Comparison of ENCODE assay signal across 13 cellular contexts in genomic region chr22:37178350-37179125, GRCh38. TPM values are rescaled to one million over a fixed set of nuclear protein-coding genes. Genes with fewer than 3 reads are reported as not detected.
A peak's percentile ranks its signal among the peaks of the same experiment; 100 is the strongest.
DNase-seq lines count a peak whose midpoint lies in the region; ATAC-seq, FAIRE-seq and TF ChIP-seq lines count a peak whose summit lies in the region.
"Had no signal": no experiment of that assay in that cellular context is flagged by ENCODE, and none has a peak within 500 bp of the region (broad histone marks: within the 10 kb centered on the region; RNA-seq: fewer than 3 reads in every experiment).

No MANE protein-coding gene starts in this region.

- H3K27me3 ChIP-seq in WERI-Rb-1 (ENCODE audit: insufficient read depth, low read depth, severe bottlenecking) = no peaks in the 10 kb centered on the region
- H3K27me3 ChIP-seq in left ventricle myocardium inferior (ENCODE audit: low read depth) = no peaks in the 10 kb centered on the region
- no peaks in the 10 kb centered on the region for H3K27me3 ChIP-seq in pancreas
- no peaks in the 10 kb centered on the region for H3K27me3 ChIP-seq in BE2C
- H3K27me3 ChIP-seq: dorsolateral prefrontal cortex had no signal

- no peak overlapping the region for H3K4me3 ChIP-seq in WERI-Rb-1 (ENCODE audit: low read depth, low read length)
- no peak overlapping the region for H3K4me3 ChIP-seq in left ventricle myocardium inferior
- H3K4me3 ChIP-seq in pancreas = no peak overlapping the region
- no peak overlapping the region for H3K4me3 ChIP-seq in BE2C (ENCODE audit: low read depth, low read length)
- H3K4me3 ChIP-seq: dorsolateral prefrontal cortex, GM23338 had no signal

- DNase-seq in Caki2 (ENCODE audit: low read depth) (peak; percentile 24), WERI-Rb-1 (peak; percentile 42), left ventricle myocardium inferior (no peak), pancreas (peak in 2 of 6 donors; percentile 29 to 46), BE2C (no peak), AG08396 (ENCODE audit: low spot score) (no peak)
- DNase-seq: activated CD8-positive, alpha-beta T cell treated with anti-CD3 and anti-CD28 coated beads for 36 hours; CD4-positive, alpha-beta T cell; NCI-H1105 treated with DMSO at 0.1 percent for 48 hours had no signal

- in situ Hi-C loops in Caki2 (cut with HindIII; ENCODE audit: low pct_unique_long_range_greater_than_20kb, low sequenced_read_pairs) = no loop called here

- H3K9me3 ChIP-seq in WERI-Rb-1 (ENCODE audit: severe bottlenecking) (peaks cover 2% of the 10 kb centered on the region), left ventricle myocardium inferior (replicated peaks) (no peaks in the 10 kb centered on the region), pancreas (no peaks in the 10 kb centered on the region), BE2C (no peaks in the 10 kb centered on the region)

- intact Hi-C loops in left ventricle myocardium inferior (cut with micrococcal nuclease) (no loop called here), pancreas (cut with DNase I) (no loop called here)

- ATAC-seq in pancreas = peak; percentile 36 to 45 (median 42)
- ATAC-seq in HG02759 (IDR thresholded peaks at IDR 0.05; ENCODE audit: unreplicated experiment) = no peak
- no peak for ATAC-seq in HG02571 (IDR thresholded peaks at IDR 0.05; ENCODE audit: unreplicated experiment)
- ATAC-seq: activated CD8-positive, alpha-beta T cell treated with anti-CD3 and anti-CD28 coated beads for 36 hours; GM23338 had no signal

- no peaks in the 10 kb centered on the region for H3K36me3 ChIP-seq in WERI-Rb-1
- H3K36me3 ChIP-seq in left ventricle myocardium inferior = no peaks in the 10 kb centered on the region
- H3K36me3 ChIP-seq in pancreas = no peaks in the 10 kb centered on the region
- H3K36me3 ChIP-seq in BE2C = no peaks in the 10 kb centered on the region

- H3K4me1 ChIP-seq in left ventricle myocardium inferior (peaks cover 54% of the 10 kb centered on the region), pancreas (peaks cover 0 to 8% (median 0%) of the 10 kb centered on the region in 3 donors), BE2C (peaks cover 13% of the 10 kb centered on the region)

- H3K27ac ChIP-seq in WERI-Rb-1 (peak overlapping the region; percentile 29), left ventricle myocardium inferior (replicated peaks) (peak overlapping the region; percentile 25), pancreas (peak overlapping the region in 1 of 4 donors; percentile 8)

- TF ChIP-seq CTCF in WERI-Rb-1 (IDR thresholded peaks at IDR 0.05; ENCODE audit: low read depth, low read length) (no peak), left ventricle myocardium inferior (IDR thresholded peaks at IDR 0.05; ENCODE audit: borderline replicate concordance) (no peak), pancreas (IDR thresholded peaks at IDR 0.05) (no peak), BE2C (IDR thresholded peaks at IDR 0.05; ENCODE audit: low read depth, low read length) (no peak)

- no peak for FAIRE-seq in pancreas (lab: Jason Lieb, UNC)

- 31% methylated on average over 17 of the region's 17 CpGs for WGBS in pancreas, 2 donors

RNA-seq across cellular contexts. Expression of gene C1QTNF6, which starts 9.5 kb away (rescaled TPM):
- total RNA-seq in Caki2 (2014; rRNA removed; shearing (Covaris generic); ENCODE audit: low replicate concordance) = 14.1 and 14.9 TPM in 2 replicates
- total RNA-seq in left ventricle myocardium inferior (1.3 TPM), pancreas (1 to 10 TPM; 1.2 to 8.0 (median 2.1) TPM)
- polyA plus RNA-seq in pancreas = 10 to 100 TPM in 1 of 2 donors, 1 to 10 TPM in 1; 9.8 to 10.9 TPM
- 9.3 TPM for polyA plus RNA-seq in BE2C (2012; ENCODE audit: insufficient read depth, insufficient read length, low read depth)

RNA-seq across cellular contexts. Expression of gene IL2RB, which starts 28.8 kb away (rescaled TPM):
- 0.06 TPM in 1 of 2 replicates, not detected in the other for total RNA-seq in Caki2 (2014; rRNA removed; shearing (Covaris generic); ENCODE audit: low replicate concordance)
- total RNA-seq in left ventricle myocardium inferior = 0.99 TPM
- total RNA-seq in pancreas = under 1 TPM; 0.05 to 1.00 (median 0.58) TPM
- polyA plus RNA-seq in pancreas = under 1 TPM; 0.05 to 0.19 TPM
- polyA plus RNA-seq in BE2C (2012; ENCODE audit: insufficient read depth, insufficient read length, low read depth) = 1.8 TPM

RNA-seq across cellular contexts. Expression of gene SSTR3, which starts 33.7 kb away (rescaled TPM):
- total RNA-seq in Caki2 (2014; rRNA removed; shearing (Covaris generic); ENCODE audit: low replicate concordance) = not detected in 2 replicates
- total RNA-seq in left ventricle myocardium inferior (not detected), pancreas (1 to 10 TPM in 3 of 6 donors, under 1 TPM in 3; 0.32 to 1.6 (median 0.94) TPM)
- 1 to 10 TPM; 3.3 to 8.7 TPM for polyA plus RNA-seq in pancreas
- polyA plus RNA-seq in BE2C (2012; ENCODE audit: insufficient read depth, insufficient read length, low read depth) = 1.7 TPM
- polyA plus RNA-seq: GM23338 had no signal

Comparison
In these comparisons a context has a peak if more than half of its experiments do, and no peak if none do; other contexts are left out.
1. DNase-seq: peak in Caki2 (single experiment) and WERI-Rb-1 (single experiment); none in left ventricle myocardium inferior (single experiment), BE2C (single experiment) and AG08396 (single experiment).
2. ATAC-seq: peak in pancreas (4 of 4); none in HG02759 (single experiment) and HG02571 (single experiment).